1 cellular context compared by ENCODE assay signal in genomic region chr3:53072653-53073552, GRCh38.
A peak's percentile ranks its signal among the peaks of the same experiment; 100 is the strongest.
TF ChIP-seq lines count a peak whose summit lies in the region.

No MANE protein-coding gene starts in this region.

TF ChIP-seq in HepG2, 621 proteins besides CTCF, POLR2A, EP300 and RAD21 (continued from another document and continues in another):
- TF ChIP-seq ZNF766 (CRISPR knock-in tag; IDR thresholded peaks at IDR 0.05; ENCODE audit: borderline replicate concordance) (no peak; the same call in 1 of the 2 replicates), ZNF496 (CRISPR knock-in tag; IDR thresholded peaks at IDR 0.05; ENCODE audit: insufficient replicate concordance) (no peak), HNRNPL (IDR thresholded peaks at IDR 0.05; ENCODE audit: low read depth, low read length) (peak; percentile 92), ZNF552 (CRISPR knock-in tag; IDR thresholded peaks at IDR 0.05; ENCODE audit: borderline replicate concordance) (no peak), PHF21A (CRISPR knock-in tag; IDR thresholded peaks at IDR 0.05) (peak; percentile 75; the same call in 1 of the 2 replicates), CSRNP2 (CRISPR knock-in tag; conservative IDR thresholded peaks at IDR 0.05; ENCODE audit: low read depth) (no peak), GABPA (IDR thresholded peaks at IDR 0.05; ENCODE audit: low read depth, low read length) (peak; percentile 67), GABPA (CRISPR knock-in tag; IDR thresholded peaks at IDR 0.05; ENCODE audit: low read depth) (peak; percentile 90), SOX6 (IDR thresholded peaks at IDR 0.05) (no peak), SOX6 (CRISPR knock-in tag; IDR thresholded peaks at IDR 0.05) (peak; percentile 68), ZNF619 (CRISPR knock-in tag; IDR thresholded peaks at IDR 0.05) (peak; percentile 51; the same call in 1 of the 2 replicates), FOSL1 (CRISPR knock-in tag; IDR thresholded peaks at IDR 0.05; ENCODE audit: borderline replicate concordance) (no peak), SRF (IDR thresholded peaks at IDR 0.05; ENCODE audit: low read depth, low read length) (no peak), SATB2 (CRISPR knock-in tag; IDR thresholded peaks at IDR 0.05) (no peak), ZNF331 (CRISPR knock-in tag; IDR thresholded peaks at IDR 0.05) (peak; percentile 71), POGK (CRISPR knock-in tag; conservative IDR thresholded peaks at IDR 0.05) (peak; percentile 64; the same call in 1 of the 2 replicates), ZNF816 (CRISPR knock-in tag; IDR thresholded peaks at IDR 0.05; ENCODE audit: borderline replicate concordance) (peak; percentile 75; the same call in 1 of the 2 replicates), ZNF260 (CRISPR knock-in tag; IDR thresholded peaks at IDR 0.05; ENCODE audit: borderline replicate concordance, low read depth) (no peak), NFAT5 (CRISPR knock-in tag; IDR thresholded peaks at IDR 0.05) (peak; percentile 19; the same call in 1 of the 2 replicates), ZBTB43 (CRISPR knock-in tag; conservative IDR thresholded peaks at IDR 0.05) (no peak), ZNF138 (CRISPR knock-in tag; IDR thresholded peaks at IDR 0.05; ENCODE audit: low read depth) (no peak), STAT6 (CRISPR knock-in tag; IDR thresholded peaks at IDR 0.05; ENCODE audit: borderline replicate concordance) (peak; percentile 66; the same call in 1 of the 2 replicates), GABPB1 (CRISPR knock-in tag; IDR thresholded peaks at IDR 0.05) (peak; percentile 90), NCOA2 (CRISPR knock-in tag; IDR thresholded peaks at IDR 0.05) (0 out of 2 replicates have a peak, but pooled peaks have one; percentile 29), HINFP (CRISPR knock-in tag; IDR thresholded peaks at IDR 0.05; ENCODE audit: low read depth) (peak; percentile 40; the same call in 1 of the 2 replicates), ZBTB7A (CRISPR knock-in tag; IDR thresholded peaks at IDR 0.05) (peak; percentile 75), PCBP2 (optimal IDR thresholded peaks at IDR 0.05; ENCODE audit: low read depth, low read length, poor library complexity, severe bottlenecking) (no peak), ZBTB42 (CRISPR knock-in tag; IDR thresholded peaks at IDR 0.05) (no peak; the same call in 1 of the 2 replicates), ISL2 (CRISPR knock-in tag; IDR thresholded peaks at IDR 0.05) (peak; percentile 52; the same call in 1 of the 2 replicates), SOX13 (IDR thresholded peaks at IDR 0.05) (no peak), SOX13 (CRISPR knock-in tag; conservative IDR thresholded peaks at IDR 0.05 in 1 of 2, IDR thresholded peaks at IDR 0.05 in 1 of 2) (peak in 1 of 2 experiments; percentile 48; a peak in 1 of 4 replicates), ZNF280B (CRISPR knock-in tag; IDR thresholded peaks at IDR 0.05; ENCODE audit: borderline replicate concordance) (no peak; the same call in 1 of the 2 replicates), CERS6 (CRISPR knock-in tag; IDR thresholded peaks at IDR 0.05) (no peak), ZNF770 (CRISPR knock-in tag; IDR thresholded peaks at IDR 0.05) (peak; percentile 73; the same call in 1 of the 2 replicates), HNRNPH1 (optimal IDR thresholded peaks at IDR 0.05; ENCODE audit: low read depth, low read length) (no peak), ZFP36L2 (CRISPR knock-in tag; IDR thresholded peaks at IDR 0.05) (no peak), ESRRA (CRISPR knock-in tag; IDR thresholded peaks at IDR 0.05; ENCODE audit: low read depth) (no peak; the same call in 1 of the 2 replicates), ZBTB8A (CRISPR knock-in tag; IDR thresholded peaks at IDR 0.05; ENCODE audit: borderline replicate concordance, low read depth) (no peak), ZNF615 (CRISPR knock-in tag; IDR thresholded peaks at IDR 0.05; ENCODE audit: borderline replicate concordance) (no peak), ZBTB34 (CRISPR knock-in tag; IDR thresholded peaks at IDR 0.05) (no peak)
